ENCODE assay signal across 8 cellular contexts in the genomic region with DNA sequence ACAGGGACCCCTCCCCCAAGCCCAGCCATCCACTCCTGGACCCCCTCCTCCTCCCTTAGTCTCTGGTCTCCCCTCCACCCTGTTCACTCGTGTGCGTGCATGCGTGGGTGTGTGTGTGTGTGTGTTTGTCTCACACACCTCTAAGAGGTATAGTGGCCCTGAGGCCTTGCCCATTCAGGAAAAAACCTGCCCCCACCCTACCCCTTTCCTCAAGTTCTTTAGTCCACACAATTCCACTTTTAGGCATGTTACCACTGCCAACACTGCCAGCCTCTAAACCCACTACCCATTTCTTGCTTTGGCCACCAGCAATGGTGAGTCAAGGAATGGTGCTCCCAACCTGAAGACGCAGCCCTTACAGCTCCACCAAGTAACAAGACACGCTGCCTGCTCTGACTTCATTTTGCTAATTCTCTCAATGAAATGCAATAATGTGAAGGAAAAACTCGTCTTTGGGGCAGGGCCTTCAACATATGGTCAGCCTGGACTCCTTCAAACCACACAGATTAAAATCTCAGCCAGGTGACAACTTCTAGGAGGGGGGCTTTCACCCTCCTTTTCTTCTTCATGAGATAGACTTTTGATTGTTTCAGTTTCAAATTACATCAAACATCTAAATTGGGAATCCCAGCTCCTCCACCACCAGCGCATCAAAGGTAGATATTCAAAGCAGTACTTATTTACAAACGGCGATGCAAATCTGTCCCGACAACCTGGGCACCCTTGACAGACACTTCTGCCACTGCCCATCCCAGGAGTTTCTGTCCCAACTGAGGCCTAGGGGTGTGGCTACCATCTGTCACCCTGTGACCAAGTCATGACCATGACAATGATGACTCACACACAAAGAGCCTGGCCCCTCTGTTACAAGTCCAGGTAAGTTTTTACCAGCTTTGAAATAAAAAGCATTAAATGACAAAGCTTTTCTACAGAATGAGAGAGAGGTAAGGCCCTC. TPM values are rescaled to one million over a fixed set of nuclear protein-coding genes. Genes with fewer than 3 reads are reported as not detected.
A peak's percentile ranks its signal among the peaks of the same experiment; 100 is the strongest.
DNase-seq lines count a peak whose midpoint lies in the region; ATAC-seq and TF ChIP-seq lines count a peak whose summit lies in the region.

No MANE protein-coding gene starts in this region.

- POLR2A ChIA-PET in A673 (lab: Charles Lee; ENCODE audit: low non-redundant PET) = interaction anchor here (0.5 kb wide), 1 partner anchor 115 kb away, joined by 4 read pairs; no protein-coding TSS in a partner anchor

- H3K9me3 Mint-ChIP-seq in IgD-negative memory B cell = no peaks in the 10 kb centered on the region

- WGBS in mesenchymal stem cell = 83% methylated on average over 7 of the region's 10 CpGs

- peak overlapping the region in 1 of 2 experiments; percentile 17 for H3K4ac ChIP-seq in mesenchymal stem cell (ENCODE audit: low read depth in 1 of 2, low read length in 2 of 2)

- H3K4me3 Mint-ChIP-seq in IgD-negative memory B cell = peak overlapping the region; percentile 75 to 94 (median 87)

- peak overlapping the region in 1 of 2 experiments; percentile 58 for H3K14ac ChIP-seq in mesenchymal stem cell (ENCODE audit: low read length in 2 of 2)

- H2AK5ac ChIP-seq in mesenchymal stem cell (ENCODE audit: low read length, severe bottlenecking) = no peak overlapping the region

- no peak overlapping the region for H3K9ac ChIP-seq in mesenchymal stem cell (ENCODE audit: low read length)

- H4K91ac ChIP-seq in mesenchymal stem cell (ENCODE audit: low read length) = no peak overlapping the region

- peaks cover 53% of the 10 kb centered on the region for H3K79me1 ChIP-seq in mesenchymal stem cell (replicated peaks; ENCODE audit: low read length, poor library complexity, severe bottlenecking)

- H2BK120ac ChIP-seq in mesenchymal stem cell (ENCODE audit: low read depth, low read length) = no peak overlapping the region

- TF ChIP-seq CTCF in right atrium auricular region (IDR thresholded peaks at IDR 0.05) (no peak), A673 (conservative IDR thresholded peaks at IDR 0.05; ENCODE audit: low read depth, low read length) (no peak)

- H2AFZ ChIP-seq in mesenchymal stem cell (ENCODE audit: low read depth, low read length) = no peak overlapping the region

- H2BK12ac ChIP-seq in mesenchymal stem cell (ENCODE audit: low read length in 2 of 2) = no peak overlapping the region

- no peak overlapping the region for H3K4me3 ChIP-seq in right atrium auricular region
- H3K4me3 ChIP-seq in A673 (ENCODE audit: low read depth, low read length, poor library complexity, severe bottlenecking) = no peak overlapping the region
- no peak overlapping the region for H3K4me3 ChIP-seq in mesenchymal stem cell (ENCODE audit: insufficient read depth in 1 of 2, low read depth in 1 of 2, low read length in 2 of 2)

- DNase-seq in right atrium auricular region (ENCODE audit: low spot score) (no peak), A673 (ENCODE audit: low spot score) (no peak), NCI-H69 (lab: John Stamatoyannopoulos, UW) (no peak), retina (no peak), mesenchymal stem cell (no peak)

- H2BK5ac ChIP-seq in mesenchymal stem cell (ENCODE audit: low read depth, low read length, poor library complexity, severe bottlenecking) = no peak overlapping the region

- H3K27ac Mint-ChIP-seq in IgD-negative memory B cell = peak overlapping the region; percentile 89 to 95 (median 94)

- peaks cover 2% of the 10 kb centered on the region for H3K36me3 Mint-ChIP-seq in IgD-negative memory B cell

- H3K9me3 ChIP-seq in right atrium auricular region = no peaks in the 10 kb centered on the region
- no peaks in the 10 kb centered on the region for H3K9me3 ChIP-seq in A673 (ENCODE audit: low read depth, low read length, poor library complexity, severe bottlenecking)
- H3K9me3 ChIP-seq in mesenchymal stem cell (ENCODE audit: control insufficient read depth, low read length) = no peaks in the 10 kb centered on the region

- no peak overlapping the region for H2BK15ac ChIP-seq in mesenchymal stem cell (ENCODE audit: low read depth, poor library complexity, severe bottlenecking)

- intact Hi-C loops in A673 (cut with micrococcal nuclease; ENCODE audit: unreplicated experiment) = no loop called here

- H3K4me1 Mint-ChIP-seq in IgD-negative memory B cell = peaks cover 45 to 67% (median 50%) of the 10 kb centered on the region in 3 donors

- H4K8ac ChIP-seq in mesenchymal stem cell (ENCODE audit: low read length) = no peak overlapping the region

- no peaks in the 10 kb centered on the region for H3K27me3 ChIP-seq in right atrium auricular region
- H3K27me3 ChIP-seq in A673 (replicated peaks; ENCODE audit: insufficient read depth, low read depth, low read length, poor library complexity) = no peaks in the 10 kb centered on the region
- H3K27me3 ChIP-seq in mesenchymal stem cell (ENCODE audit: control insufficient read depth in 1 of 2, insufficient read depth in 1 of 2, low read length in 2 of 2) = no peaks in the 10 kb centered on the region

- BruUV-seq in A673 (replicated peaks; lab: Mats Ljungman, UMichigan) = no TSS peak

- H3K27ac ChIP-seq in right atrium auricular region (peak overlapping the region; percentile 48 to 50), A673 (ENCODE audit: low read depth, low read length, poor library complexity, severe bottlenecking) (no peak overlapping the region), mesenchymal stem cell (ENCODE audit: low read length, poor library complexity, severe bottlenecking) (no peak overlapping the region)

- CTCF ChIA-PET in A673 (lab: Charles Lee) = no interaction called here

- peaks cover 0 to 89% of the 10 kb centered on the region in 2 donors for H3K4me1 ChIP-seq in right atrium auricular region
- H3K4me1 ChIP-seq in A673 (ENCODE audit: insufficient read depth, low read length, poor library complexity, severe bottlenecking) = no peaks in the 10 kb centered on the region
- peaks cover 38% of the 10 kb centered on the region for H3K4me1 ChIP-seq in mesenchymal stem cell (ENCODE audit: control insufficient read depth, insufficient read depth, low read depth, low read length)

- no peaks in the 10 kb centered on the region for H3K27me3 Mint-ChIP-seq in IgD-negative memory B cell

- H3K23ac ChIP-seq in mesenchymal stem cell (ENCODE audit: low read length in 2 of 2) = no peak overlapping the region

- no peak overlapping the region for H3K4me2 ChIP-seq in mesenchymal stem cell (ENCODE audit: low read length, poor library complexity, severe bottlenecking)

- no peaks in the 10 kb centered on the region for H3K36me3 ChIP-seq in right atrium auricular region
- H3K36me3 ChIP-seq in A673 (ENCODE audit: insufficient read depth, low read length, poor library complexity, severe bottlenecking) = no peaks in the 10 kb centered on the region
- peaks cover 12 to 32% of the 10 kb centered on the region in 2 experiments for H3K36me3 ChIP-seq in mesenchymal stem cell (ENCODE audit: control insufficient read depth in 1 of 2, insufficient read depth in 2 of 2, low read depth in 1 of 2, low read length in 2 of 2)

- ATAC-seq in GM18517 (IDR thresholded peaks at IDR 0.05; ENCODE audit: unreplicated experiment) = peak; percentile 77
- peak; percentile 61 for ATAC-seq in GM21576 (IDR thresholded peaks at IDR 0.05; ENCODE audit: unreplicated experiment)

- H3K18ac ChIP-seq in mesenchymal stem cell (ENCODE audit: low read depth in 1 of 2, low read length in 2 of 2) = no peak overlapping the region

RNA-seq across cellular contexts. Expression of a gene that starts 29.8 kb away (rescaled TPM):
- polyA plus RNA-seq in IgD-negative memory B cell = 6.6 TPM
- total RNA-seq in right atrium auricular region (10 to 100 TPM; 15.2 to 16.6 TPM), A673 (2021) (43.0 and 55.1 TPM in 2 replicates)
- 114 TPM for polyA plus RNA-seq in mesenchymal stem cell (2013, experiment 1 of 2)
- polyA plus RNA-seq in mesenchymal stem cell (2013, experiment 2 of 2) = 112 TPM

Comparison
In these comparisons a context has a peak if more than half of its experiments do, and no peak if none do; other contexts are left out.
1. H3K27ac ChIP-seq: peak in right atrium auricular region (2 of 2); none in A673 (single experiment) and mesenchymal stem cell (single experiment).